ENCODE assay signal across 8 cellular contexts in the genomic region with DNA sequence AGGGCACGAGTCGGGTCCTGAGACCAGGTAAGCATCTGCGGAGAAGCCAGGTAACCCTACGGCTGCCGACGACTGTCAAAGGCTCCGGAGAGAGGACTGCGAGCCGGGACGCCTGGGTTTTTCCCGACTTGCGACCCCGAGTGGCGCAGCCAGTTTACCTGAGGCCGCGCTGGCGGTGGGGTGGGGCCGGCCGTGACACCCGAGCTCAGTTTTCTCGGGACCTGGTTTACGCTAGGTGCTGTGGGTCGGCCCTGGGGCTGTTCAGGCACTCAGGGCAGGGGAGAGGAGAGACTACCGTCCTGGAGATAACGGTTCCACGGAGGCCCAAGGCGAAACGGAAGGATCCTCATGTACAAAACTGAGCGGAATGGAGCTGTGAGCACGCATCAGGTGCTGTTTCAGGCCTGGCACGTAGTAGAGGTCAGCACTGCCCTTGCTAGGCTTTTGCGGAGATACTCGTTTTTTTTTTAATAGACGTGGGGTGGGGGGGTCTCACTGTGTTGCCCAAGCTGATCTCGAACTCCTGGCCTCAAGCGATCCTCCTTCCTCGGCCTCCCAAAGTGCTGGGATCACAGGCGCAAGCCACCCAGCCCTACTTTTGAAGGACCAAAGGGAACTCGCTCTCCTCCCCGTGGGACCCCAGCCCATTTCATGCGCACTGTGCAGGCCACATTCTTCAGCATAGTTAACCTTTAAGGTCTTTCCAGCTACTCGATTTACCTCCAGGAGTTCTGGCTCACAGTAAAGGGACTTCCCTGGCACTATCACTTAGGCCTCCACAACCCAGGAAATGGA. TPM values are rescaled to one million over a fixed set of nuclear protein-coding genes. Genes with fewer than 3 reads are reported as not detected.
DNase-seq lines count a peak whose midpoint lies in the region; ATAC-seq and TF ChIP-seq lines count a peak whose summit lies in the region.

No MANE protein-coding gene starts in this region.

- no peak for TF ChIP-seq EP300 in sigmoid colon (IDR thresholded peaks at IDR 0.05)

- no peak for TF ChIP-seq POLR2A in heart left ventricle (IDR thresholded peaks at IDR 0.05)
- TF ChIP-seq POLR2A in sigmoid colon (IDR thresholded peaks at IDR 0.05), result peak; percentile 5 to 66

- H3K9me3 ChIP-seq in heart left ventricle, result no peaks in the 10 kb centered on the region
- H3K9me3 ChIP-seq in sigmoid colon, result no peaks in the 10 kb centered on the region

- H3K27me3 ChIP-seq in heart left ventricle (no peaks in the 10 kb centered on the region), sigmoid colon (no peaks in the 10 kb centered on the region)

- DNase-seq in activated CD4-positive, alpha-beta T cell treated with anti-CD3 and anti-CD28 coated beads, Interleukin-2, amount 10 ng/mL, durations not matched to agents 24 days and 14 days, result no peak
- no peak for DNase-seq in activated CD4-positive, alpha-beta T cell treated with anti-CD3 and anti-CD28 coated beads for 4 hours
- DNase-seq in heart left ventricle (no peak), sigmoid colon (no peak), kidney glomerular epithelial cell (lab: John Stamatoyannopoulos, UW) (no peak), HCEC 1CT (no peak)

- intact Hi-C loops in activated CD4-positive, alpha-beta T cell treated with anti-CD3 and anti-CD28 coated beads, Interleukin-2, amount 10 ng/mL, durations not matched to agents 24 days and 14 days (cut with micrococcal nuclease), result loop anchor here (2.0 to 10.0 kb wide), 5 partner anchors 37 to 339 kb away; a partner anchor contains a TSS
- intact Hi-C loops in heart left ventricle (cut with DNase I), result loop anchor here in 9 of 10 donors (2.0 to 10.0 kb wide), 9 partner anchors 189 to 439 kb away; a partner anchor contains a TSS
- intact Hi-C loops in sigmoid colon (cut with DNase I), result loop anchor here (1.0 to 5.0 kb wide), 4 partner anchors 81 to 349 kb away; a partner anchor contains a TSS

- WGBS in heart left ventricle, 4 donors, result 7 to 14% (median 8%) methylated on average over 23 to 42 of the region's 42 CpGs
- 3 to 6% methylated on average over 42 of the region's 42 CpGs for WGBS in sigmoid colon, 2 donors

- peaks cover 3% of the 10 kb centered on the region for H3K9me3 Mint-ChIP-seq in activated CD4-positive, alpha-beta T cell treated with anti-CD3 and anti-CD28 coated beads, Interleukin-2, amount 10 ng/mL, durations not matched to agents 24 days and 14 days

- H3K27ac Mint-ChIP-seq in activated CD4-positive, alpha-beta T cell treated with anti-CD3 and anti-CD28 coated beads, Interleukin-2, amount 10 ng/mL, durations not matched to agents 24 days and 14 days, result peak overlapping the region; percentile 99

- TF ChIP-seq CTCF in VCaP (conservative IDR thresholded peaks at IDR 0.05) (no peak), heart left ventricle (IDR thresholded peaks at IDR 0.05) (no peak), sigmoid colon (IDR thresholded peaks at IDR 0.05) (no peak)

- peaks cover 3% of the 10 kb centered on the region for H3K27me3 Mint-ChIP-seq in activated CD4-positive, alpha-beta T cell treated with anti-CD3 and anti-CD28 coated beads, Interleukin-2, amount 10 ng/mL, durations not matched to agents 24 days and 14 days

- H3K36me3 ChIP-seq in heart left ventricle, result peaks cover 0 to 14% (median 6%) of the 10 kb centered on the region in 9 donors
- no peaks in the 10 kb centered on the region for H3K36me3 ChIP-seq in sigmoid colon

- peak overlapping the region; percentile 42 to 97 (median 86) for H3K4me3 ChIP-seq in heart left ventricle
- peak overlapping the region; percentile 59 to 94 (median 86) for H3K4me3 ChIP-seq in sigmoid colon

- H3K4me3 Mint-ChIP-seq in activated CD4-positive, alpha-beta T cell treated with anti-CD3 and anti-CD28 coated beads, Interleukin-2, amount 10 ng/mL, durations not matched to agents 24 days and 14 days, result peak overlapping the region; percentile 95

- H3K27ac ChIP-seq in VCaP (peak overlapping the region; percentile 93), heart left ventricle (peak overlapping the region; percentile 60 to 96 (median 92)), sigmoid colon (peak overlapping the region; percentile 90 to 95 (median 93))

- ATAC-seq in HG03139 (IDR thresholded peaks at IDR 0.05; ENCODE audit: unreplicated experiment), result peak; percentile 2
- peak; percentile 5 to 26 (median 11) for ATAC-seq in heart left ventricle

- peaks cover 33% of the 10 kb centered on the region for H3K36me3 Mint-ChIP-seq in activated CD4-positive, alpha-beta T cell treated with anti-CD3 and anti-CD28 coated beads, Interleukin-2, amount 10 ng/mL, durations not matched to agents 24 days and 14 days (ENCODE audit: low read depth)

- peaks cover 0 to 56% (median 28%) of the 10 kb centered on the region in 12 donors for H3K4me1 ChIP-seq in heart left ventricle
- H3K4me1 ChIP-seq in sigmoid colon, result peaks cover 0 to 50% (median 26%) of the 10 kb centered on the region in 4 donors

- H3K4me1 Mint-ChIP-seq in activated CD4-positive, alpha-beta T cell treated with anti-CD3 and anti-CD28 coated beads, Interleukin-2, amount 10 ng/mL, durations not matched to agents 24 days and 14 days, result peaks cover 47% of the 10 kb centered on the region

RNA-seq across cellular contexts. Expression of a gene that starts 0.5 kb away (rescaled TPM):
- total RNA-seq in activated CD4-positive, alpha-beta T cell treated with anti-CD3 and anti-CD28 coated beads, Interleukin-2, amount 10 ng/mL, durations not matched to agents 24 days and 14 days, result 30.3 and 30.5 TPM in 2 replicates
- total RNA-seq in heart left ventricle (10 to 100 TPM in 6 of 9 donors, 1 to 10 TPM in 3; 7.9 to 13.3 (median 11.3) TPM), sigmoid colon (10 to 100 TPM in 3 of 4 donors, 1 to 10 TPM in 1; 9.3 to 19.1 (median 13.5) TPM)
- polyA plus RNA-seq in heart left ventricle (10 to 100 TPM; 12.4 to 16.0 TPM), sigmoid colon (10 to 100 TPM in 1 of 3 donors, 1 to 10 TPM in 2; 7.8 to 16.3 (median 9.7) TPM)

RNA-seq across cellular contexts. Expression of a gene that starts 0.8 kb away (rescaled TPM):
- total RNA-seq in activated CD4-positive, alpha-beta T cell treated with anti-CD3 and anti-CD28 coated beads, Interleukin-2, amount 10 ng/mL, durations not matched to agents 24 days and 14 days, result 87.1 and 90.3 TPM in 2 replicates
- total RNA-seq in heart left ventricle (10 to 100 TPM; 17.7 to 32.3 (median 23.4) TPM), sigmoid colon (10 to 100 TPM; 17.4 to 47.6 (median 22.6) TPM)
- polyA plus RNA-seq in heart left ventricle (1 to 10 TPM; 6.0 to 7.1 TPM), sigmoid colon (10 to 100 TPM in 1 of 3 donors, 1 to 10 TPM in 2; 4.2 to 10.2 (median 4.2) TPM)

RNA-seq across cellular contexts. Expression of a gene that starts 38.0 kb away (rescaled TPM):
- total RNA-seq in activated CD4-positive, alpha-beta T cell treated with anti-CD3 and anti-CD28 coated beads, Interleukin-2, amount 10 ng/mL, durations not matched to agents 24 days and 14 days, result 78.0 and 80.5 TPM in 2 replicates
- total RNA-seq in heart left ventricle, result 10 to 100 TPM; 56.8 to 96.6 (median 81.9) TPM
- 100 to 1,000 TPM in 1 of 2 donors, 10 to 100 TPM in 1; 81.7 to 186 TPM for polyA plus RNA-seq in heart left ventricle
- 100 to 1,000 TPM in 3 of 4 donors, 10 to 100 TPM in 1; 98.0 to 153 (median 127) TPM for total RNA-seq in sigmoid colon
- polyA plus RNA-seq in sigmoid colon, result 100 to 1,000 TPM in 1 of 3 donors, 10 to 100 TPM in 2; 56.9 to 102 (median 95.5) TPM

Comparison
In these comparisons a context has a peak if more than half of its experiments do, and no peak if none do; other contexts are left out.
1. POLR2A ChIP-seq: peak in sigmoid colon (2 of 2); none in heart left ventricle (0 of 2).
2. Peak in every context shown above with its lines, with median percentiles within 50 percentile points of each other: H3K27ac ChIP-seq.